In genomic region chr17:76689859-76690258, GRCh38 we compare ENCODE assay signal across 33 cellular contexts. TPM values are rescaled to one million over a fixed set of nuclear protein-coding genes. Genes with fewer than 3 reads are reported as not detected.
DNase-seq lines count a peak whose midpoint lies in the region; ATAC-seq and TF ChIP-seq lines count a peak whose summit lies in the region.
"Had no signal": no experiment of that assay in that cellular context is flagged by ENCODE, and none has a peak within 500 bp of the region (broad histone marks: within the 10 kb centered on the region; RNA-seq: fewer than 3 reads in every experiment).

No MANE protein-coding gene starts in this region.

- no peaks in the 10 kb centered on the region for H3K9me3 Mint-ChIP-seq in nephron progenitor cell
- H3K9me3 Mint-ChIP-seq: activated naive CD4-positive, alpha-beta T cell treated with anti-CD3 and anti-CD28 coated beads, Interleukin-2, amount 50 U/mL, for 72 hours; CD4-positive, alpha-beta memory T cell; H9; naive thymus-derived CD4-positive, alpha-beta T cell had no signal

- peaks cover 7% of the 10 kb centered on the region for H3K36me3 ChIP-seq in left ventricle myocardium inferior
- no peaks in the 10 kb centered on the region for H3K36me3 ChIP-seq in rectal smooth muscle tissue (ENCODE audit: control insufficient read depth, insufficient read depth, low read length)
- H3K36me3 ChIP-seq in SJCRH30, result peaks cover 3% of the 10 kb centered on the region; the same call in 1 of the 2 replicates
- H3K36me3 ChIP-seq: cardiac muscle cell had no signal

- H3K36me3 Mint-ChIP-seq in nephron progenitor cell (ENCODE audit: low read depth), result no peaks in the 10 kb centered on the region
- H3K36me3 Mint-ChIP-seq: activated naive CD4-positive, alpha-beta T cell treated with anti-CD3 and anti-CD28 coated beads, Interleukin-2, amount 50 U/mL, for 72 hours; CD4-positive, alpha-beta memory T cell; naive thymus-derived CD4-positive, alpha-beta T cell had no signal

- H3K4me1 ChIP-seq in left ventricle myocardium inferior (peaks cover 100% of the 10 kb centered on the region), rectal smooth muscle tissue (ENCODE audit: control insufficient read depth, insufficient read depth, low read length) (peaks cover 51% of the 10 kb centered on the region), SJCRH30 (peaks cover 26% of the 10 kb centered on the region)

- DNase-seq in left ventricle myocardium inferior (no peak), left cardiac atrium (no peak), fibroblast of villous mesenchyme (ENCODE audit: low read depth) (peak; percentile 71), left colon (no peak), nephron progenitor cell (no peak), SJCRH30 (no peak)
- DNase-seq in stimulated activated CD4-positive, alpha-beta T cell treated with anti-CD3 and anti-CD28 coated beads, Interleukin-4, amount 100 ng/mL, for 4 hours, result no peak
- DNase-seq: activated CD4-positive, alpha-beta T cell treated with anti-CD3 and anti-CD28 coated beads for 48 hours; activated CD8-positive, alpha-beta memory T cell treated with anti-CD3 and anti-CD28 coated beads for 24 hours; anterior cingulate cortex; CD4-positive, alpha-beta memory T cell; cortex of kidney; effector memory CD4-positive, alpha-beta T cell; H9; KBM-7; naive thymus-derived CD4-positive, alpha-beta T cell; NCI-H1105; NCI-H187; NCI-H2171 treated with DMSO at 0.1 percent for 48 hours; NCI-H510A; stimulated activated CD4-positive, alpha-beta T cell treated with anti-CD3 and anti-CD28 coated beads, Interleukin-1b, Interleukin-23, amount 100 ng/mL, for 48 hours; stimulated activated naive CD8-positive, alpha-beta T cell treated with anti-CD3 and anti-CD28 coated beads, Interleukin-15, Interleukin-2, amounts not matched to agents 100 U/mL and 50 U/mL, for 24 hours; tibial artery had no signal

- peak overlapping the region; percentile 98 for H3K27ac ChIP-seq in left ventricle myocardium inferior (replicated peaks)
- peak overlapping the region; percentile 95 for H3K27ac ChIP-seq in rectal smooth muscle tissue (ENCODE audit: low read depth, low read length)
- H3K27ac ChIP-seq in SJCRH30, result no peak overlapping the region
- H3K27ac ChIP-seq: cardiac muscle cell had no signal

- H3K9me3 ChIP-seq in left ventricle myocardium inferior (replicated peaks) (no peaks in the 10 kb centered on the region), SJCRH30 (replicated peaks) (no peaks in the 10 kb centered on the region)
- H3K9me3 ChIP-seq: tibial artery had no signal

- intact Hi-C loops in left ventricle myocardium inferior (cut with micrococcal nuclease) (no loop called here), left cardiac atrium (cut with DNase I) (no loop called here), left colon (cut with DNase I, micrococcal nuclease) (no loop called here)

- ATAC-seq in left cardiac atrium (no peak), left colon (no peak)
- ATAC-seq: activated naive CD4-positive, alpha-beta T cell treated with anti-CD3 and anti-CD28 coated beads, Interleukin-2, amount 50 U/mL, for 72 hours; naive thymus-derived CD4-positive, alpha-beta T cell; stimulated activated naive CD8-positive, alpha-beta T cell treated with anti-CD3 and anti-CD28 coated beads, Interleukin-15, Interleukin-2, amounts not matched to agents 100 U/mL and 50 U/mL, for 24 hours had no signal

- H3K27ac Mint-ChIP-seq in nephron progenitor cell, result no peak overlapping the region
- H3K27ac Mint-ChIP-seq: activated naive CD4-positive, alpha-beta T cell treated with anti-CD3 and anti-CD28 coated beads, Interleukin-2, amount 50 U/mL, for 72 hours; CD4-positive, alpha-beta memory T cell; H9; naive thymus-derived CD4-positive, alpha-beta T cell had no signal

- no peak overlapping the region for H3K4me3 Mint-ChIP-seq in nephron progenitor cell
- H3K4me3 Mint-ChIP-seq: CD4-positive, alpha-beta memory T cell; H9; naive thymus-derived CD4-positive, alpha-beta T cell had no signal

- no peaks in the 10 kb centered on the region for H3K27me3 ChIP-seq in left ventricle myocardium inferior (ENCODE audit: low read depth)
- H3K27me3 ChIP-seq in rectal smooth muscle tissue (ENCODE audit: control insufficient read depth, insufficient read depth, low read length), result no peaks in the 10 kb centered on the region
- no peaks in the 10 kb centered on the region for H3K27me3 ChIP-seq in SJCRH30
- H3K27me3 ChIP-seq: cardiac muscle cell, tibial artery had no signal

- peaks cover 21% of the 10 kb centered on the region for H3K27me3 Mint-ChIP-seq in nephron progenitor cell (ENCODE audit: low read depth, poor library complexity)

- TF ChIP-seq CTCF in left ventricle myocardium inferior (IDR thresholded peaks at IDR 0.05; ENCODE audit: borderline replicate concordance) (no peak), fibroblast of villous mesenchyme (IDR thresholded peaks at IDR 0.05; ENCODE audit: insufficient read depth, low read depth, low read length) (no peak), nephron progenitor cell (IDR thresholded peaks at IDR 0.05) (no peak)

- H3K4me3 ChIP-seq in left ventricle myocardium inferior (no peak overlapping the region), fibroblast of villous mesenchyme (ENCODE audit: low read depth, low read length) (no peak overlapping the region), rectal smooth muscle tissue (ENCODE audit: low read length) (no peak overlapping the region), SJCRH30 (no peak overlapping the region)
- H3K4me3 ChIP-seq: cardiac muscle cell, lung, smooth muscle cell, tibial artery had no signal

- no peak overlapping the region for H3K9ac ChIP-seq in rectal smooth muscle tissue (ENCODE audit: low read length)

- peaks cover 63% of the 10 kb centered on the region for H3K4me1 Mint-ChIP-seq in nephron progenitor cell
- H3K4me1 Mint-ChIP-seq: CD4-positive, alpha-beta memory T cell; naive thymus-derived CD4-positive, alpha-beta T cell had no signal

RNA-seq across cellular contexts. Expression of gene MXRA7, which starts 20.9 kb away (rescaled TPM):
- 411 TPM for total RNA-seq in left ventricle myocardium inferior
- total RNA-seq in left cardiac atrium, result 100 to 1,000 TPM; 394 to 506 TPM
- 244 and 267 TPM in 2 replicates for total RNA-seq in fibroblast of villous mesenchyme
- total RNA-seq in left colon, result 10 to 100 TPM; 12.0 to 37.2 TPM
- total RNA-seq in SJCRH30 (2014; rRNA removed; shearing (Covaris generic)), result 245 and 247 TPM in 2 replicates

RNA-seq across cellular contexts. Expression of gene JMJD6, which starts 36.5 kb away (rescaled TPM):
- total RNA-seq in left ventricle myocardium inferior (65.2 TPM), left cardiac atrium (10 to 100 TPM; 44.9 to 55.3 TPM), fibroblast of villous mesenchyme (24.2 and 25.8 TPM in 2 replicates), left colon (10 to 100 TPM; 27.2 to 31.3 TPM)
- total RNA-seq in SJCRH30 (2014; rRNA removed; shearing (Covaris generic)), result 36.4 and 39.8 TPM in 2 replicates

RNA-seq across cellular contexts. Expression of gene METTL23, which starts 36.8 kb away (rescaled TPM):
- total RNA-seq in left ventricle myocardium inferior (21.0 TPM), left cardiac atrium (10 to 100 TPM; 22.0 to 25.7 TPM), fibroblast of villous mesenchyme (27.1 and 30.2 TPM in 2 replicates), left colon (10 to 100 TPM; 23.4 to 25.0 TPM)
- total RNA-seq in SJCRH30 (2014; rRNA removed; shearing (Covaris generic)), result 33.3 and 39.5 TPM in 2 replicates

RNA-seq across cellular contexts. Expression of gene ST6GALNAC1, which starts 46.3 kb away (rescaled TPM):
- total RNA-seq in left ventricle myocardium inferior (3.1 TPM), left cardiac atrium (1 to 10 TPM; 2.4 TPM), fibroblast of villous mesenchyme (not detected in 2 replicates), left colon (100 to 1,000 TPM; 322 to 434 TPM)
- not detected in 2 replicates for total RNA-seq in SJCRH30 (2014; rRNA removed; shearing (Covaris generic))
- total RNA-seq: A172, cardiac muscle cell, Daoy, H9, kidney epithelial cell, MCF 10A, renal cortical epithelial cell, smooth muscle cell had no signal

RNA-seq across cellular contexts. Expression of gene SRSF2, which starts 47.3 kb away (rescaled TPM):
- total RNA-seq in left ventricle myocardium inferior (78.5 TPM), left cardiac atrium (100 to 1,000 TPM in 1 of 2 donors, 10 to 100 TPM in 1; 78.1 to 108 TPM), fibroblast of villous mesenchyme (152 and 165 TPM in 2 replicates), left colon (100 to 1,000 TPM; 138 to 156 TPM)
- 516 and 599 TPM in 2 replicates for total RNA-seq in SJCRH30 (2014; rRNA removed; shearing (Covaris generic))
